In genomic region chr2:134232461-134232860, GRCh38 we compare ENCODE assay signal across 13 cellular contexts. TPM values are rescaled to one million over a fixed set of nuclear protein-coding genes. Genes with fewer than 3 reads are reported as not detected.
A peak's percentile ranks its signal among the peaks of the same experiment; 100 is the strongest.
DNase-seq lines count a peak whose midpoint lies in the region; ATAC-seq and TF ChIP-seq lines count a peak whose summit lies in the region.
"Had no signal": no experiment of that assay in that cellular context is flagged by ENCODE, and none has a peak within 500 bp of the region (broad histone marks: within the 10 kb centered on the region; RNA-seq: fewer than 3 reads in every experiment).

No MANE protein-coding gene starts in this region.

- TF ChIP-seq EP300 in transverse colon (IDR thresholded peaks at IDR 0.05; ENCODE audit: low read depth): no peak

- H4K20me1 ChIP-seq in H9 (ENCODE audit: control insufficient read depth, insufficient read depth, insufficient read length): no peaks in the 10 kb centered on the region

- no peak overlapping the region for H3K14ac ChIP-seq in H9 (ENCODE audit: insufficient read depth, low read length)

- H3K4me3 ChIP-seq in effector memory CD4-positive, alpha-beta T cell (ENCODE audit: insufficient read depth, low read depth, low read length, poor library complexity, severe bottlenecking): no peak overlapping the region
- H3K4me3 ChIP-seq in transverse colon (no peak overlapping the region), WERI-Rb-1 (ENCODE audit: low read depth, low read length) (no peak overlapping the region)
- H3K4me3 ChIP-seq: suprapubic skin had no signal

- no peak overlapping the region for H2BK120ac ChIP-seq in H9 (ENCODE audit: low read depth, low read length, poor library complexity, severe bottlenecking)

- peaks cover 3% of the 10 kb centered on the region for H3K9me3 ChIP-seq in effector memory CD4-positive, alpha-beta T cell (ENCODE audit: control insufficient read depth, low read length)
- H3K9me3 ChIP-seq in transverse colon: peaks cover 4 to 6% of the 10 kb centered on the region in 2 donors
- H3K9me3 ChIP-seq in H9 (ENCODE audit: control insufficient read depth, low read depth, low read length): peaks cover 7% of the 10 kb centered on the region
- H3K9me3 ChIP-seq in WERI-Rb-1 (ENCODE audit: severe bottlenecking): peaks cover 5% of the 10 kb centered on the region

- peaks cover 28 to 30% of the 10 kb centered on the region in 2 experiments for H3K9me3 Mint-ChIP-seq in H9

- H3K27me3 ChIP-seq in effector memory CD4-positive, alpha-beta T cell (replicated peaks; ENCODE audit: control insufficient read depth, insufficient read depth, low read length, poor library complexity, severe bottlenecking): no peaks in the 10 kb centered on the region
- H3K27me3 ChIP-seq in transverse colon (no peaks in the 10 kb centered on the region), H9 (ENCODE audit: insufficient read depth, low read length) (no peaks in the 10 kb centered on the region), WERI-Rb-1 (ENCODE audit: insufficient read depth, low read depth, severe bottlenecking) (no peaks in the 10 kb centered on the region)
- H3K27me3 ChIP-seq: heart left ventricle, suprapubic skin had no signal

- TF ChIP-seq CTCF in transverse colon (IDR thresholded peaks at IDR 0.05) (no peak), H9 (conservative IDR thresholded peaks at IDR 0.05) (no peak), WERI-Rb-1 (IDR thresholded peaks at IDR 0.05; ENCODE audit: low read depth, low read length) (no peak)

- peaks cover 20 to 27% (median 22%) of the 10 kb centered on the region in 3 experiments for H3K36me3 Mint-ChIP-seq in H9 (ENCODE audit: insufficient read depth in 1 of 3, low read depth in 3 of 3)

- no peak overlapping the region; a peak in 1 of 7 replicates for H3K27ac Mint-ChIP-seq in H9

- DNase-seq in left cardiac atrium (no peak), Right ventricle myocardium superior (no peak), NOMO-1 treated with DMSO at 0.1 percent for 48 hours (lab: John Stamatoyannopoulos, UW; ENCODE audit: unreplicated experiment) (peak; percentile 51), transverse colon (no peak), H9 (no peak), WERI-Rb-1 (no peak)
- no peak for DNase-seq in effector memory CD4-positive, alpha-beta T cell
- DNase-seq: activated CD8-positive, alpha-beta memory T cell treated with anti-CD3 and anti-CD28 coated beads, Interleukin-2, amount 50 U/mL, for 4 hours; heart left ventricle; NCI-H2081 treated with DMSO at 0.1 percent for 48 hours; SHP77 treated with DMSO at 0.1 percent for 48 hours had no signal

- H3K4me2 ChIP-seq in H9 (ENCODE audit: insufficient read depth, insufficient read length, low read length): no peak overlapping the region

- H4K91ac ChIP-seq in H9 (ENCODE audit: insufficient read length, low read depth, low read length): no peak overlapping the region

- ATAC-seq in left cardiac atrium (peak; percentile 13 to 29), Right ventricle myocardium superior (ENCODE audit: poor library complexity) (no peak), HG03439 (IDR thresholded peaks at IDR 0.05; ENCODE audit: unreplicated experiment) (no peak)

- intact Hi-C loops in left cardiac atrium (cut with DNase I): no loop called here
- intact Hi-C loops in Right ventricle myocardium superior (cut with DNase I): no loop called here
- intact Hi-C loops in transverse colon (cut with DNase I; ENCODE audit: low total_unique reads): no loop called here

- no peak overlapping the region for H3K56ac ChIP-seq in H9 (ENCODE audit: insufficient read length, low read depth, low read length)

- H3K18ac ChIP-seq in H9 (ENCODE audit: insufficient read length, low read depth, low read length): no peak overlapping the region

- H2AK5ac ChIP-seq in H9 (ENCODE audit: insufficient read length, low read length): no peak overlapping the region

- H3K23me2 ChIP-seq in H9 (ENCODE audit: insufficient read length, low read depth, low read length, poor library complexity, severe bottlenecking): no peaks in the 10 kb centered on the region

- peaks cover 0 to 7% of the 10 kb centered on the region in 2 experiments; a peak in 1 of 4 replicates for H3K4me1 Mint-ChIP-seq in H9

- H3K4me3 Mint-ChIP-seq in H9: no peak overlapping the region

- no peaks in the 10 kb centered on the region for H3K36me3 ChIP-seq in effector memory CD4-positive, alpha-beta T cell (ENCODE audit: control insufficient read depth, insufficient read depth, low read length)
- H3K36me3 ChIP-seq in transverse colon (no peaks in the 10 kb centered on the region), WERI-Rb-1 (no peaks in the 10 kb centered on the region)
- H3K36me3 ChIP-seq: heart left ventricle, suprapubic skin had no signal

- H3K79me1 ChIP-seq in H9 (ENCODE audit: insufficient read depth, low read depth, low read length, poor library complexity, severe bottlenecking): peaks cover 4% of the 10 kb centered on the region

- no peak overlapping the region for H2BK20ac ChIP-seq in H9 (ENCODE audit: low read depth, low read length, poor library complexity, severe bottlenecking)

- no peak overlapping the region for H3K23ac ChIP-seq in H9 (ENCODE audit: insufficient read length, low read depth, low read length)

- 0 to 30% methylated on average over 1 of the region's 1 CpG for WGBS in transverse colon (ENCODE audit: low coverage in 1 of 2), 2 donors
- WGBS in H9 (ENCODE audit: extremely low coverage, insufficient read length, low lambda C conversion rate): no CpG with 5 or more reads among the region's 1 CpG

- no peak overlapping the region for H3K9ac ChIP-seq in H9 (ENCODE audit: extremely low read depth, insufficient read length, low read length)

- H2BK12ac ChIP-seq in H9 (ENCODE audit: insufficient read length, low read depth, low read length): no peak overlapping the region

- H3K27ac ChIP-seq in effector memory CD4-positive, alpha-beta T cell (ENCODE audit: insufficient read depth, low read length, poor library complexity, severe bottlenecking): peak overlapping the region; percentile 59
- H3K27ac ChIP-seq in transverse colon: peak overlapping the region; percentile 42 to 53 (median 46)
- H3K27ac ChIP-seq in H9 (ENCODE audit: insufficient read length, low read depth, low read length): no peak overlapping the region
- no peak overlapping the region for H3K27ac ChIP-seq in WERI-Rb-1
- H3K27ac ChIP-seq: suprapubic skin had no signal

- in situ Hi-C loops in transverse colon (cut with MboI; ENCODE audit: low pct_ligation_motif_present in 1 of 4, low pct_unique_long_range_greater_than_20kb in 1 of 4, low sequenced_read_pairs in 3 of 4): loop anchor here in 2 of 4 donors (10.0 to 25.0 kb wide), 3 partner anchors 118 to 345 kb away; no protein-coding TSS in a partner anchor

- H3K79me2 ChIP-seq in H9 (ENCODE audit: insufficient read depth, low read length): peaks cover 4% of the 10 kb centered on the region; the same call in 1 of the 2 replicates

- no peaks in the 10 kb centered on the region for H3K27me3 Mint-ChIP-seq in H9 (ENCODE audit: low read depth)

- no peak overlapping the region for H3T11ph ChIP-seq in H9 (ENCODE audit: low read length)

- no peak overlapping the region for H2BK5ac ChIP-seq in H9 (ENCODE audit: insufficient read length, low read length)

- no peak for TF ChIP-seq POLR2A in transverse colon (IDR thresholded peaks at IDR 0.05)

- no peak overlapping the region for H3K4ac ChIP-seq in H9 (ENCODE audit: low read depth, low read length)

- no peak overlapping the region for H2BK15ac ChIP-seq in H9 (ENCODE audit: low read depth, low read length)

- no peak overlapping the region for H4K8ac ChIP-seq in H9 (replicated peaks; ENCODE audit: insufficient read length, low read depth, low read length)

- H3K4me1 ChIP-seq in effector memory CD4-positive, alpha-beta T cell (ENCODE audit: control insufficient read depth, insufficient read depth, low read length, poor library complexity, severe bottlenecking): peaks cover 45% of the 10 kb centered on the region
- H3K4me1 ChIP-seq in transverse colon: peaks cover 7 to 45% (median 25%) of the 10 kb centered on the region in 4 donors
- H3K4me1 ChIP-seq in H9 (ENCODE audit: insufficient read depth, low read length): no peaks in the 10 kb centered on the region

- no peak overlapping the region for H2AFZ ChIP-seq in H9 (ENCODE audit: low read length)

- no peak overlapping the region for H4K5ac ChIP-seq in H9 (ENCODE audit: insufficient read length, low read depth, low read length)

RNA-seq across cellular contexts. Expression of gene MGAT5, which starts 21.4 kb away (rescaled TPM):
- total RNA-seq in left cardiac atrium (100 to 1,000 TPM; 110 to 142 TPM), Right ventricle myocardium superior (82.8 TPM), transverse colon (10 to 100 TPM; 23.6 to 67.6 (median 55.2) TPM), H9 (2021) (25.7 and 31.6 TPM in 2 replicates)

Comparison
In these comparisons a context has a peak if more than half of its experiments do, and no peak if none do; other contexts are left out.
1. ATAC-seq: peak in left cardiac atrium (2 of 2); none in Right ventricle myocardium superior (single experiment) and HG03439 (single experiment).
2. H3K27ac ChIP-seq: peak in effector memory CD4-positive, alpha-beta T cell (single experiment) and transverse colon (4 of 4); none in H9 (single experiment) and WERI-Rb-1 (single experiment).